In genomic region chr17:60355663-60356594, GRCh38 we compare ENCODE assay signal across 1 cellular context.
TF ChIP-seq lines count a peak whose summit lies in the region.

No MANE protein-coding gene starts in this region.

TF ChIP-seq in WTC11, 78 proteins besides CTCF, POLR2A, EP300 and RAD21 (continued from another document):
- TF ChIP-seq ZNF425 (CRISPR knock-in tag; conservative IDR thresholded peaks at IDR 0.05) (no peak), EMX1 (CRISPR knock-in tag; IDR thresholded peaks at IDR 0.05) (no peak), JUN (CRISPR knock-in tag; IDR thresholded peaks at IDR 0.05) (no peak), NFE2L1 (CRISPR knock-in tag; IDR thresholded peaks at IDR 0.05) (no peak), ZNF263 (CRISPR knock-in tag; IDR thresholded peaks at IDR 0.05; ENCODE audit: low read depth) (no peak), E2F5 (CRISPR knock-in tag; IDR thresholded peaks at IDR 0.05) (no peak), NFYB (CRISPR knock-in tag; conservative IDR thresholded peaks at IDR 0.05; ENCODE audit: low read depth) (no peak)
- TF ChIP-seq, protein P1, sequence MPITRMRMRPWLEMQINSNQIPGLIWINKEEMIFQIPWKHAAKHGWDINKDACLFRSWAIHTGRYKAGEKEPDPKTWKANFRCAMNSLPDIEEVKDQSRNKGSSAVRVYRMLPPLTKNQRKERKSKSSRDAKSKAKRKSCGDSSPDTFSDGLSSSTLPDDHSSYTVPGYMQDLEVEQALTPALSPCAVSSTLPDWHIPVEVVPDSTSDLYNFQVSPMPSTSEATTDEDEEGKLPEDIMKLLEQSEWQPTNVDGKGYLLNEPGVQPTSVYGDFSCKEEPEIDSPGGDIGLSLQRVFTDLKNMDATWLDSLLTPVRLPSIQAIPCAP (CRISPR knock-in tag; IDR thresholded peaks at IDR 0.05) = no peak
- TF ChIP-seq, protein P2, sequence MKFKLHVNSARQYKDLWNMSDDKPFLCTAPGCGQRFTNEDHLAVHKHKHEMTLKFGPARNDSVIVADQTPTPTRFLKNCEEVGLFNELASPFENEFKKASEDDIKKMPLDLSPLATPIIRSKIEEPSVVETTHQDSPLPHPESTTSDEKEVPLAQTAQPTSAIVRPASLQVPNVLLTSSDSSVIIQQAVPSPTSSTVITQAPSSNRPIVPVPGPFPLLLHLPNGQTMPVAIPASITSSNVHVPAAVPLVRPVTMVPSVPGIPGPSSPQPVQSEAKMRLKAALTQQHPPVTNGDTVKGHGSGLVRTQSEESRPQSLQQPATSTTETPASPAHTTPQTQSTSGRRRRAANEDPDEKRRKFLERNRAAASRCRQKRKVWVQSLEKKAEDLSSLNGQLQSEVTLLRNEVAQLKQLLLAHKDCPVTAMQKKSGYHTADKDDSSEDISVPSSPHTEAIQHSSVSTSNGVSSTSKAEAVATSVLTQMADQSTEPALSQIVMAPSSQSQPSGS (CRISPR knock-in tag; IDR thresholded peaks at IDR 0.05; ENCODE audit: borderline replicate concordance, low read depth) = no peak
